Comparison of ENCODE assay signal across 24 cellular contexts in the genomic region with DNA sequence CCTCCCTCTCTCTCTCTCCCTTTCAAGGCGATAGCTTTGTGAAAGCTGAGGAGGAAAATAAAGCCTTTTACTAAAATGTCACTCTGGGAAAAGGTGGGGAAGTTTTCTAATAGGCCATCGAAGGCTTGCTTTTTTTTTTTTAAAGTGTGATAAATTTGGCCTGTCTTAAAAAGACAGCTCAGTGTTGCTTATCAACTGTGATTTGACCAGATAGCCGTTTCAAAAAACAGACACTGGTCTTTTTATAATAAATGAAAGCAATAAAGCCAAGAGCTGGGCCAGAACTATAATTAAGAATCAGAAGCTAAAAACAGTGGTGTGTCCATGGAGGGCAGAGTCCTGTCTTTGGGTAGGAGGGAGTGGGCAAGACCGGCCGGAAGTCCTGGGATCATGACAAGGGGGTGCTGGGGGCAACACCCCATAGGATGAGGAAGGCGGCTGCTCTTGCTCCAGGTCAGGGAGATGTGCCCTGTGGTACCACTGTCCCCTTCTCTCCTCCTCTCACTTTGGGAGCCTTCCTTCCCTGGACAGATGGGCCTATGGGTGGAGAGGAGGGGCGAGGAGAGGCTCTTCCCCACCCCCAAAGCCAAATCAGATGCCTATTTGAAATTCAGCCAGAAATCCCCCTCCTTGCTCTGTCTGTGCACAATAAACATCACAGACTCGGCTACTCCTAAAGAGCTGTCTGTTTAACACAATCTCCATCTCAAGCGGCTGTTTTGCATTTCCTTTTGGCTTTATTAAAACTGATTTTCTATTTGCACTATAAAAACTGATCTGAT.
DNase-seq lines count a peak whose midpoint lies in the region; ATAC-seq and TF ChIP-seq lines count a peak whose summit lies in the region.
"Had no signal": no experiment of that assay in that cellular context is flagged by ENCODE, and none has a peak within 500 bp of the region (broad histone marks: within the 10 kb centered on the region; RNA-seq: fewer than 3 reads in every experiment).

No MANE protein-coding gene starts in this region.

- 0 out of 2 replicates have a peak, but pooled peaks cover 7% of the 10 kb centered on the region for H3K9me2 ChIP-seq in GM23338 (ENCODE audit: insufficient read depth)

- TF ChIP-seq CTCF in GM23338 (conservative IDR thresholded peaks at IDR 0.05; ENCODE audit: low read depth in 2 of 2) = no peak

- no peaks in the 10 kb centered on the region for H3K36me3 Mint-ChIP-seq in GM23338 (ENCODE audit: low read depth)

- H4K20me1 ChIP-seq in GM23338 (replicated peaks; ENCODE audit: insufficient read depth) = no peaks in the 10 kb centered on the region

- H3F3A ChIP-seq in GM23338 (replicated peaks; ENCODE audit: low read depth) = peaks cover 11% of the 10 kb centered on the region

- H2BK5ac ChIP-seq in mesendoderm (ENCODE audit: low read length) = no peak overlapping the region

- H3K4me3 ChIP-seq in GM23338 = no peak overlapping the region
- H3K4me3 ChIP-seq in mesendoderm (ENCODE audit: low read length) = no peak overlapping the region
- no peak overlapping the region for H3K4me3 ChIP-seq in aorta (ENCODE audit: low read length in 2 of 2)
- H3K4me3 ChIP-seq: breast epithelium, ovary, Peyer's patch, thyroid gland had no signal

- peaks cover 30% of the 10 kb centered on the region for H3K27me3 Mint-ChIP-seq in GM23338 (ENCODE audit: insufficient read depth, low read depth, poor library complexity)

- WGBS in mesendoderm (ENCODE audit: extremely low coverage, insufficient coverage, low lambda C conversion rate) = no CpG with 5 or more reads among the region's 9 CpGs
- 51 to 55% methylated on average over 9 of the region's 9 CpGs for WGBS in aorta, 2 donors

- no peak overlapping the region for H2AK5ac ChIP-seq in mesendoderm (ENCODE audit: low read length)

- H3K79me1 ChIP-seq in mesendoderm (ENCODE audit: low read length) = no peaks in the 10 kb centered on the region

- H3K4ac ChIP-seq in mesendoderm (ENCODE audit: low read depth, low read length) = no peak overlapping the region

- DNase-seq in GM23338 (ENCODE audit: low spot score) (no peak), NCI-H1694 treated with DMSO at 0.1 percent for 48 hours (lab: John Stamatoyannopoulos, UW) (peak; percentile 22), NCI-H82 treated with DMSO at 0.1 percent for 48 hours (lab: John Stamatoyannopoulos, UW; ENCODE audit: unreplicated experiment) (peak; percentile 63), mesendoderm (no peak), NCI-H1930 (lab: John Stamatoyannopoulos, UW) (no peak), aorta (no peak)
- DNase-seq: activated naive CD4-positive, alpha-beta T cell treated with anti-CD3 and anti-CD28 coated beads, Interleukin-2, amount 50 U/mL, for 16 hours; amniotic stem cell; effector CD8-positive, alpha-beta T cell; erythroblast; GF-D8; naive thymus-derived CD8-positive, alpha-beta T cell; NCI-H510A; ovary; SHP77 treated with DMSO at 0.1 percent for 48 hours; SW 1271; T-helper 9 cell; thyroid gland had no signal

- no peaks in the 10 kb centered on the region for H3K9me3 ChIP-seq in aorta (ENCODE audit: control insufficient read depth, low read length)
- H3K9me3 ChIP-seq: breast epithelium, ovary, Peyer's patch, thyroid gland had no signal

- no peak overlapping the region for H3K23ac ChIP-seq in mesendoderm (ENCODE audit: low read length)

- no peaks in the 10 kb centered on the region for H3K9me3 Mint-ChIP-seq in GM23338
- H3K9me3 Mint-ChIP-seq: activated T-helper 1 cell treated with anti-CD3 and anti-CD28 coated beads, Interleukin-12 subunit alpha, Interleukin-12 subunit beta, Interleukin-2, Interleukin-4 antibody, amounts not matched to agents 30 ng/mL and 10 ng/mL and 1 ng/mL, durations not matched to agents 14 hours and 24 hours and 36 hours; naive thymus-derived CD8-positive, alpha-beta T cell; stimulated activated naive CD8-positive, alpha-beta T cell treated with anti-CD3 and anti-CD28 coated beads, Interleukin-15, Interleukin-2, amounts not matched to agents 100 ng/mL and 50 ng/mL, for 24 hours had no signal

- H4K8ac ChIP-seq in mesendoderm (ENCODE audit: low read depth, low read length) = no peak overlapping the region

- no peak overlapping the region for H2BK120ac ChIP-seq in mesendoderm (ENCODE audit: low read depth, low read length)

- H3K18ac ChIP-seq in mesendoderm (ENCODE audit: low read length) = no peak overlapping the region

- H2AFZ ChIP-seq in GM23338 = peak overlapping the region; percentile 74

- intact Hi-C loops in aorta (cut with DNase I) = no loop called here

- peak overlapping the region; percentile 71 for H3K4me2 ChIP-seq in GM23338
- no peak overlapping the region for H3K4me2 ChIP-seq in mesendoderm (ENCODE audit: low read length)

- H2BK15ac ChIP-seq in mesendoderm (replicated peaks; ENCODE audit: low read depth) = no peak overlapping the region

- H3K27ac Mint-ChIP-seq in GM23338 = no peak overlapping the region
- H3K27ac Mint-ChIP-seq: activated T-helper 1 cell treated with anti-CD3 and anti-CD28 coated beads, Interleukin-12 subunit alpha, Interleukin-12 subunit beta, Interleukin-2, Interleukin-4 antibody, amounts not matched to agents 30 ng/mL and 10 ng/mL and 1 ng/mL, durations not matched to agents 14 hours and 24 hours and 36 hours; stimulated activated naive CD8-positive, alpha-beta T cell treated with anti-CD3 and anti-CD28 coated beads, Interleukin-15, Interleukin-2, amounts not matched to agents 100 ng/mL and 50 ng/mL, for 24 hours had no signal

- no peaks in the 10 kb centered on the region for H3K79me2 ChIP-seq in GM23338 (replicated peaks; ENCODE audit: insufficient read depth)
- no peaks in the 10 kb centered on the region for H3K79me2 ChIP-seq in mesendoderm (ENCODE audit: control insufficient read depth, insufficient read depth, low read length)

- H3K9ac ChIP-seq in mesendoderm (ENCODE audit: low read length) = no peak overlapping the region

- ATAC-seq in GM23338 = no peak
- no peak for ATAC-seq in HG02588 (IDR thresholded peaks at IDR 0.05; ENCODE audit: unreplicated experiment)
- no peak for ATAC-seq in aorta (ENCODE audit: low FRiP score)
- ATAC-seq: naive thymus-derived CD8-positive, alpha-beta T cell had no signal

- peaks cover 56% of the 10 kb centered on the region for H3K4me1 Mint-ChIP-seq in GM23338
- H3K4me1 Mint-ChIP-seq: naive thymus-derived CD8-positive, alpha-beta T cell had no signal

- no peak overlapping the region for H3K27ac ChIP-seq in GM23338 (ENCODE audit: low read depth)
- H3K27ac ChIP-seq in mesendoderm (ENCODE audit: low read depth, low read length) = no peak overlapping the region
- no peak overlapping the region for H3K27ac ChIP-seq in aorta (ENCODE audit: low read depth in 1 of 2, low read length in 2 of 2)
- H3K27ac ChIP-seq: breast epithelium, HL-60, ovary, Peyer's patch, thyroid gland had no signal

- peaks cover 53% of the 10 kb centered on the region for H3K4me1 ChIP-seq in GM23338 (ENCODE audit: insufficient read depth)
- peaks cover 3% of the 10 kb centered on the region for H3K4me1 ChIP-seq in mesendoderm (ENCODE audit: control insufficient read depth, low read depth, low read length)
- H3K4me1 ChIP-seq in aorta (ENCODE audit: control insufficient read depth in 1 of 2, insufficient read depth in 2 of 2, low read length in 2 of 2) = no peaks in the 10 kb centered on the region
- H3K4me1 ChIP-seq: breast epithelium, Peyer's patch, thyroid gland had no signal

- no peak overlapping the region for H4K5ac ChIP-seq in mesendoderm (ENCODE audit: low read length)

- H3K4me3 Mint-ChIP-seq in GM23338 = no peak overlapping the region; the same call in 2 of the 3 replicates
- H3K4me3 Mint-ChIP-seq: activated T-helper 1 cell treated with anti-CD3 and anti-CD28 coated beads, Interleukin-12 subunit alpha, Interleukin-12 subunit beta, Interleukin-2, Interleukin-4 antibody, amounts not matched to agents 30 ng/mL and 10 ng/mL and 1 ng/mL, durations not matched to agents 14 hours and 24 hours and 36 hours; naive thymus-derived CD8-positive, alpha-beta T cell; stimulated activated naive CD8-positive, alpha-beta T cell treated with anti-CD3 and anti-CD28 coated beads, Interleukin-15, Interleukin-2, amounts not matched to agents 100 ng/mL and 50 ng/mL, for 24 hours had no signal

- peak overlapping the region; percentile 53 for H3K56ac ChIP-seq in mesendoderm (ENCODE audit: low read length)

- H3K27me3 ChIP-seq in GM23338 (ENCODE audit: insufficient read depth) = peaks cover 18% of the 10 kb centered on the region
- H3K27me3 ChIP-seq in mesendoderm (ENCODE audit: insufficient read depth, low read length, poor library complexity) = no peaks in the 10 kb centered on the region
- no peaks in the 10 kb centered on the region for H3K27me3 ChIP-seq in aorta (ENCODE audit: control insufficient read depth in 1 of 2, insufficient read depth in 2 of 2, low read length in 1 of 2)
- H3K27me3 ChIP-seq: ovary, Peyer's patch, thyroid gland had no signal

- H3K36me3 ChIP-seq in GM23338 (ENCODE audit: insufficient read depth) = no peaks in the 10 kb centered on the region
- H3K36me3 ChIP-seq in mesendoderm (ENCODE audit: control insufficient read depth, insufficient read depth, low read length) = no peaks in the 10 kb centered on the region
- no peaks in the 10 kb centered on the region for H3K36me3 ChIP-seq in aorta (ENCODE audit: control insufficient read depth in 1 of 2, insufficient read depth in 2 of 2, low read length in 1 of 2)
- H3K36me3 ChIP-seq: breast epithelium, ovary, Peyer's patch, thyroid gland had no signal

TF ChIP-seq in GM23338, 12 proteins besides CTCF, POLR2A, EP300 and RAD21 (continues in another document):
- TF ChIP-seq NANOG (IDR thresholded peaks at IDR 0.05; ENCODE audit: borderline replicate concordance) = no peak
- TF ChIP-seq POLR2AphosphoS5 (IDR thresholded peaks at IDR 0.05; ENCODE audit: low read depth) = no peak
- TF ChIP-seq CREB1 (CRISPR knock-in tag; IDR thresholded peaks at IDR 0.05; ENCODE audit: low read depth) = no peak
- no peak for TF ChIP-seq EZH2 (IDR thresholded peaks at IDR 0.05; ENCODE audit: low read depth, unreplicated experiment)
- no peak for TF ChIP-seq ZNF114 (CRISPR knock-in tag; IDR thresholded peaks at IDR 0.05)
- TF ChIP-seq EZH2phosphoT487 (IDR thresholded peaks at IDR 0.05; ENCODE audit: unreplicated experiment) = no peak

Comparison
In these comparisons a context has a peak if more than half of its experiments do, and no peak if none do; other contexts are left out.
1. DNase-seq: peak in NCI-H1694 treated with DMSO at 0.1 percent for 48 hours (single experiment) and NCI-H82 treated with DMSO at 0.1 percent for 48 hours (single experiment); none in GM23338 (single experiment), mesendoderm (single experiment), NCI-H1930 (0 of 2) and aorta (0 of 2).